Comparison of ENCODE assay signal across 10 cellular contexts in genomic region chr1:1401457-1402010, GRCh38. TPM values are rescaled to one million over a fixed set of nuclear protein-coding genes. Genes with fewer than 3 reads are reported as not detected.
DNase-seq lines count a peak whose midpoint lies in the region; ATAC-seq and TF ChIP-seq lines count a peak whose summit lies in the region.
"Had no signal": no experiment of that assay in that cellular context is flagged by ENCODE, and none has a peak within 500 bp of the region (broad histone marks: within the 10 kb centered on the region; RNA-seq: fewer than 3 reads in every experiment).

No MANE protein-coding gene starts in this region.

- H4K20me1 ChIP-seq in BLaER1 treated with 17β-estradiol and CSF1 and Interleukin-3, amounts not matched to agents 10 nM and 100 nM, result peaks cover 4 to 89% (median 52%) of the 10 kb centered on the region in 11 experiments; a peak in 21 of 22 replicates
- H4K20me1 ChIP-seq in GM23338 (replicated peaks; ENCODE audit: insufficient read depth), result peaks cover 34% of the 10 kb centered on the region

- peaks cover 32% of the 10 kb centered on the region for H3K27me3 Mint-ChIP-seq in GM23338 (ENCODE audit: insufficient read depth, low read depth, poor library complexity)
- H3K27me3 Mint-ChIP-seq in activated CD8-positive, alpha-beta T cell treated with anti-CD3 and anti-CD28 coated beads, Interleukin-2, amount 10 ng/mL, durations not matched to agents 7 days and 5 days (ENCODE audit: low read depth), result no peaks in the 10 kb centered on the region
- no peaks in the 10 kb centered on the region for H3K27me3 Mint-ChIP-seq in mesothelial cell of epicardium (ENCODE audit: low read depth)

- ATAC-seq in GM23338 (no peak), GM18909 (IDR thresholded peaks at IDR 0.05; ENCODE audit: poor library complexity, unreplicated experiment) (no peak), GM21447 (IDR thresholded peaks at IDR 0.05; ENCODE audit: unreplicated experiment) (no peak)
- ATAC-seq in activated CD8-positive, alpha-beta T cell treated with anti-CD3 and anti-CD28 coated beads, Interleukin-2, amount 10 ng/mL, durations not matched to agents 7 days and 5 days, result no peak

- 0 out of 22 replicates have a peak overlapping the region, but pooled peaks of 1 of the 11 experiments have one; percentile 97 for H3K27ac ChIP-seq in BLaER1 treated with 17β-estradiol and CSF1 and Interleukin-3, amounts not matched to agents 10 nM and 100 nM
- no peak overlapping the region for H3K27ac ChIP-seq in GM23338 (ENCODE audit: low read depth)
- H3K27ac ChIP-seq: thoracic aorta had no signal

- H3K4me1 ChIP-seq in BLaER1 treated with 17β-estradiol and CSF1 and Interleukin-3, amounts not matched to agents 10 nM and 100 nM, result peaks cover 47 to 78% (median 63%) of the 10 kb centered on the region in 10 experiments
- H3K4me1 ChIP-seq in GM23338 (ENCODE audit: insufficient read depth), result peaks cover 21% of the 10 kb centered on the region

- peaks cover 57% of the 10 kb centered on the region for H3K79me2 ChIP-seq in GM23338 (replicated peaks; ENCODE audit: insufficient read depth)

- DNase-seq in GM23338 (ENCODE audit: low spot score) (no peak), mesothelial cell of epicardium (ENCODE audit: low spot score in 2 of 2, unreplicated experiment in 2 of 2) (no peak), NCI-H1092 treated with DMSO at 0.1 percent for 48 hours (lab: John Stamatoyannopoulos, UW) (no peak), NCI-H510A (lab: John Stamatoyannopoulos, UW) (no peak)
- no peak for DNase-seq in activated CD8-positive, alpha-beta T cell treated with anti-CD3 and anti-CD28 coated beads, Interleukin-2, amount 10 ng/mL, durations not matched to agents 7 days and 5 days

- peaks cover 75% of the 10 kb centered on the region for H3F3A ChIP-seq in GM23338 (replicated peaks; ENCODE audit: low read depth)

- H3K9me3 ChIP-seq in BLaER1 treated with 17β-estradiol and CSF1 and Interleukin-3, amounts not matched to agents 10 nM and 100 nM (replicated peaks in 1 of 11), result no peaks in the 10 kb centered on the region
- H3K9me3 ChIP-seq: thoracic aorta had no signal

- peaks cover 66 to 83% (median 75%) of the 10 kb centered on the region in 11 experiments for H3K36me3 ChIP-seq in BLaER1 treated with 17β-estradiol and CSF1 and Interleukin-3, amounts not matched to agents 10 nM and 100 nM
- peaks cover 54% of the 10 kb centered on the region for H3K36me3 ChIP-seq in GM23338 (ENCODE audit: insufficient read depth)

- peak overlapping the region in 9 of 11 experiments; percentile 94 to 99 (median 98); a peak in 16 of 22 replicates for H3K9ac ChIP-seq in BLaER1 treated with 17β-estradiol and CSF1 and Interleukin-3, amounts not matched to agents 10 nM and 100 nM

- H3K4me3 Mint-ChIP-seq in GM23338 (peak overlapping the region; percentile 96), mesothelial cell of epicardium (peak overlapping the region; percentile 53)
- peak overlapping the region; percentile 56 for H3K4me3 Mint-ChIP-seq in activated CD8-positive, alpha-beta T cell treated with anti-CD3 and anti-CD28 coated beads, Interleukin-2, amount 10 ng/mL, durations not matched to agents 7 days and 5 days

- CTCF ChIA-PET in activated CD8-positive, alpha-beta T cell treated with anti-CD3 and anti-CD28 coated beads, Interleukin-2, amount 10 ng/mL, durations not matched to agents 7 days and 5 days (lab: Charles Lee), result no interaction called here

- peak overlapping the region in 5 of 10 experiments; percentile 83 to 100 (median 98); a peak in 8 of 20 replicates for H3K4me3 ChIP-seq in BLaER1 treated with 17β-estradiol and CSF1 and Interleukin-3, amounts not matched to agents 10 nM and 100 nM
- H3K4me3 ChIP-seq in GM23338, result no peak overlapping the region
- H3K4me3 ChIP-seq: thoracic aorta had no signal

- no peak overlapping the region for H2AFZ ChIP-seq in GM23338

- H3K9me3 Mint-ChIP-seq in GM23338 (no peaks in the 10 kb centered on the region; the same call in 2 of the 3 replicates), mesothelial cell of epicardium (no peaks in the 10 kb centered on the region)
- H3K9me3 Mint-ChIP-seq in activated CD8-positive, alpha-beta T cell treated with anti-CD3 and anti-CD28 coated beads, Interleukin-2, amount 10 ng/mL, durations not matched to agents 7 days and 5 days (ENCODE audit: insufficient read depth), result no peaks in the 10 kb centered on the region
- H3K9me3 Mint-ChIP-seq: T-helper 1 cell treated with Interleukin-12 subunit alpha and Interleukin-12 subunit beta and Interleukin-4 antibody, amounts not matched to agents 30 μg/mL and 1 μg/mL, for 36 hours had no signal

- H3K36me3 Mint-ChIP-seq in GM23338 (ENCODE audit: low read depth), result peaks cover 86% of the 10 kb centered on the region
- H3K36me3 Mint-ChIP-seq in activated CD8-positive, alpha-beta T cell treated with anti-CD3 and anti-CD28 coated beads, Interleukin-2, amount 10 ng/mL, durations not matched to agents 7 days and 5 days (ENCODE audit: low read depth), result peaks cover 72% of the 10 kb centered on the region
- peaks cover 21% of the 10 kb centered on the region for H3K36me3 Mint-ChIP-seq in mesothelial cell of epicardium

- no peaks in the 10 kb centered on the region for H3K9me2 ChIP-seq in GM23338 (ENCODE audit: insufficient read depth)

- no peak overlapping the region for H3K27ac Mint-ChIP-seq in GM23338
- H3K27ac Mint-ChIP-seq in activated CD8-positive, alpha-beta T cell treated with anti-CD3 and anti-CD28 coated beads, Interleukin-2, amount 10 ng/mL, durations not matched to agents 7 days and 5 days, result peak overlapping the region; percentile 70
- peak overlapping the region; percentile 56 for H3K27ac Mint-ChIP-seq in mesothelial cell of epicardium

- H3K4me2 ChIP-seq in BLaER1 treated with 17β-estradiol and CSF1 and Interleukin-3, amounts not matched to agents 10 nM and 100 nM, result peak overlapping the region; percentile 89 to 99 (median 96)
- no peak overlapping the region for H3K4me2 ChIP-seq in GM23338

- POLR2A ChIA-PET in activated CD8-positive, alpha-beta T cell treated with anti-CD3 and anti-CD28 coated beads, Interleukin-2, amount 10 ng/mL, durations not matched to agents 7 days and 5 days (lab: Charles Lee), result no interaction called here

- TF ChIP-seq CTCF in GM23338 (conservative IDR thresholded peaks at IDR 0.05; ENCODE audit: low read depth in 2 of 2), result no peak
- TF ChIP-seq CTCF in mesothelial cell of epicardium (IDR thresholded peaks at IDR 0.05; ENCODE audit: unreplicated experiment), result no peak

- H3K27me3 ChIP-seq in BLaER1 treated with 17β-estradiol and CSF1 and Interleukin-3, amounts not matched to agents 10 nM and 100 nM, result no peaks in the 10 kb centered on the region
- no peaks in the 10 kb centered on the region for H3K27me3 ChIP-seq in GM23338 (ENCODE audit: insufficient read depth)

- H3K4me1 Mint-ChIP-seq in GM23338 (peaks cover 35% of the 10 kb centered on the region), mesothelial cell of epicardium (peaks cover 30% of the 10 kb centered on the region)
- H3K4me1 Mint-ChIP-seq in activated CD8-positive, alpha-beta T cell treated with anti-CD3 and anti-CD28 coated beads, Interleukin-2, amount 10 ng/mL, durations not matched to agents 7 days and 5 days (ENCODE audit: low read depth), result peaks cover 60% of the 10 kb centered on the region

TF ChIP-seq in GM23338, 12 proteins besides CTCF, POLR2A, EP300 and RAD21:
- no peak for TF ChIP-seq CREB1 (CRISPR knock-in tag; IDR thresholded peaks at IDR 0.05; ENCODE audit: low read depth)
- TF ChIP-seq JUNB (IDR thresholded peaks at IDR 0.05; ENCODE audit: unreplicated experiment), result no peak
- no peak for TF ChIP-seq ETS1 (IDR thresholded peaks at IDR 0.05)

RNA-seq across cellular contexts. Expression of gene CCNL2, which starts 2.4 kb away (rescaled TPM):
- total RNA-seq in GM23338 (2014; rRNA removed; shearing (Covaris generic)), result 146 and 147 TPM in 2 replicates
- polyA plus RNA-seq in GM23338 (2016; fragmentation: Nextera tagmentation; extraction: Ambion mirVana), result 99.4 and 115 TPM in 2 replicates
- total RNA-seq in activated CD8-positive, alpha-beta T cell treated with anti-CD3 and anti-CD28 coated beads, Interleukin-2, amount 10 ng/mL, durations not matched to agents 7 days and 5 days, result 100 to 1,000 TPM in 1 of 2 experiments, 10 to 100 TPM in 1; 98.3 to 110 TPM
- 396 to 423 TPM (median 405 TPM) in 3 replicates for total RNA-seq in mesothelial cell of epicardium

RNA-seq across cellular contexts. Expression of gene MRPL20, which starts 5.6 kb away (rescaled TPM):
- total RNA-seq in GM23338 (2014; rRNA removed; shearing (Covaris generic)), result 158 and 173 TPM in 2 replicates
- polyA plus RNA-seq in GM23338 (2016; fragmentation: Nextera tagmentation; extraction: Ambion mirVana), result 319 and 344 TPM in 2 replicates
- total RNA-seq in activated CD8-positive, alpha-beta T cell treated with anti-CD3 and anti-CD28 coated beads, Interleukin-2, amount 10 ng/mL, durations not matched to agents 7 days and 5 days, result 100 to 1,000 TPM; 111 to 117 TPM
- 87.9 to 98.2 TPM (median 94.7 TPM) in 3 replicates for total RNA-seq in mesothelial cell of epicardium

RNA-seq across cellular contexts. Expression of gene ANKRD65, which starts 19.5 kb away (rescaled TPM):
- 1.7 and 1.8 TPM in 2 replicates for total RNA-seq in GM23338 (2014; rRNA removed; shearing (Covaris generic))
- polyA plus RNA-seq in GM23338 (2016; fragmentation: Nextera tagmentation; extraction: Ambion mirVana), result 1.6 and 2.6 TPM in 2 replicates
- total RNA-seq in activated CD8-positive, alpha-beta T cell treated with anti-CD3 and anti-CD28 coated beads, Interleukin-2, amount 10 ng/mL, durations not matched to agents 7 days and 5 days, result not detected
- 10.9 to 12.3 TPM (median 11.3 TPM) in 3 replicates for total RNA-seq in mesothelial cell of epicardium

RNA-seq across cellular contexts. Expression of gene AURKAIP1, which starts 26.5 kb away (rescaled TPM):
- 156 and 167 TPM in 2 replicates for total RNA-seq in GM23338 (2014; rRNA removed; shearing (Covaris generic))
- polyA plus RNA-seq in GM23338 (2016; fragmentation: Nextera tagmentation; extraction: Ambion mirVana), result 355 and 369 TPM in 2 replicates
- total RNA-seq in activated CD8-positive, alpha-beta T cell treated with anti-CD3 and anti-CD28 coated beads, Interleukin-2, amount 10 ng/mL, durations not matched to agents 7 days and 5 days, result 100 to 1,000 TPM; 120 to 123 TPM
- total RNA-seq in mesothelial cell of epicardium, result 75.5 to 78.6 TPM (median 78.3 TPM) in 3 replicates

RNA-seq across cellular contexts. Expression of gene VWA1, which starts 34.0 kb away (rescaled TPM):
- 21.9 and 31.5 TPM in 2 replicates for total RNA-seq in GM23338 (2014; rRNA removed; shearing (Covaris generic))
- polyA plus RNA-seq in GM23338 (2016; fragmentation: Nextera tagmentation; extraction: Ambion mirVana), result 7.2 and 7.9 TPM in 2 replicates
- total RNA-seq in activated CD8-positive, alpha-beta T cell treated with anti-CD3 and anti-CD28 coated beads, Interleukin-2, amount 10 ng/mL, durations not matched to agents 7 days and 5 days, result under 1 TPM; 0.21 to 0.29 TPM
- total RNA-seq in mesothelial cell of epicardium, result 57.0 to 59.1 TPM (median 57.7 TPM) in 3 replicates
